Comparison of ENCODE assay signal across 8 cellular contexts in genomic region chr6:152983637-152984386, GRCh38. TPM values are rescaled to one million over a fixed set of nuclear protein-coding genes. Genes with fewer than 3 reads are reported as not detected.
A peak's percentile ranks its signal among the peaks of the same experiment; 100 is the strongest.
DNase-seq lines count a peak whose midpoint lies in the region; ATAC-seq and TF ChIP-seq lines count a peak whose summit lies in the region.

No MANE protein-coding gene starts in this region.

- no peaks in the 10 kb centered on the region for H3K36me3 ChIP-seq in right lobe of liver

- peaks cover 0 to 24% (median 8%) of the 10 kb centered on the region in 4 donors for H3K4me1 ChIP-seq in right lobe of liver

- TF ChIP-seq POLR2A in right lobe of liver (IDR thresholded peaks at IDR 0.05): peak; percentile 42

- H3K9me3 ChIP-seq in right lobe of liver: no peaks in the 10 kb centered on the region

- no peaks in the 10 kb centered on the region for H3K27me3 ChIP-seq in right lobe of liver

- H3K27ac ChIP-seq in 22Rv1 (peak overlapping the region; percentile 97), right lobe of liver (peak overlapping the region; percentile 88 to 95 (median 90))

- no peak for TF ChIP-seq CTCF in 22Rv1 (IDR thresholded peaks at IDR 0.05)
- no peak for TF ChIP-seq CTCF in right lobe of liver (IDR thresholded peaks at IDR 0.05)

- peak overlapping the region; percentile 78 to 88 (median 86) for H3K4me3 ChIP-seq in right lobe of liver

- ATAC-seq in GM18508 (IDR thresholded peaks at IDR 0.05; ENCODE audit: insufficient read depth, unreplicated experiment) (peak; percentile 20), HG03064 (IDR thresholded peaks at IDR 0.05; ENCODE audit: low read depth, unreplicated experiment) (peak; percentile 21), right lobe of liver (peak; percentile 1 to 66 (median 14))

- peak; percentile 52 to 67 for DNase-seq in NCI-H524 (lab: John Stamatoyannopoulos, UW)
- DNase-seq in activated CD4-positive, alpha-beta T cell treated with anti-CD3 and anti-CD28 coated beads, Interleukin-2, amount 50 U/mL, for 48 hours: peak; percentile 79 to 87
- peak; percentile 35 to 80 for DNase-seq in dermis microvascular lymphatic vessel endothelial cell (ENCODE audit: low read depth in 2 of 2)
- peak; percentile 61 to 98 (median 97) for DNase-seq in right lobe of liver
- DNase-seq in stimulated activated CD4-positive, alpha-beta T cell treated with anti-CD3 and anti-CD28 coated beads, Interleukin-4, amount 100 ng/mL, for 24 hours: peak; percentile 95

- WGBS in right lobe of liver (ENCODE audit: insufficient coverage, low coverage, low lambda C conversion rate, missing lambda C conversion rate): under 1% methylated on average over 34 of the region's 36 CpGs

- intact Hi-C loops in right lobe of liver (cut with DNase I): no loop called here

RNA-seq across cellular contexts. Expression of gene FBXO5, which starts 1.0 kb away (rescaled TPM):
- total RNA-seq in dermis microvascular lymphatic vessel endothelial cell (7.0 and 10.8 TPM in 2 replicates), right lobe of liver (1 to 10 TPM in 5 of 6 experiments, under 1 TPM in 1; 0.97 to 3.0 (median 2.5) TPM)

RNA-seq across cellular contexts. Expression of gene MTRF1L, which starts 18.7 kb away (rescaled TPM):
- total RNA-seq in dermis microvascular lymphatic vessel endothelial cell (13.5 and 15.1 TPM in 2 replicates), right lobe of liver (10 to 100 TPM in 3 of 6 experiments, 1 to 10 TPM in 3; 6.1 to 16.8 (median 9.7) TPM)

Comparison
In these comparisons a context has a peak if more than half of its experiments do, and no peak if none do; other contexts are left out.
1. Peak in every context shown above with its lines: DNase-seq, ATAC-seq, H3K4me3 ChIP-seq and H3K27ac ChIP-seq.